In genomic region chr4:85577307-85577706, GRCh38 we compare ENCODE assay signal across 28 cellular contexts.
"Had no signal": no experiment of that assay in that cellular context is flagged by ENCODE, and none has a peak within 500 bp of the region (broad histone marks: within the 10 kb centered on the region; RNA-seq: fewer than 3 reads in every experiment).

No MANE protein-coding gene starts in this region.

- H3K27me3 Mint-ChIP-seq: stimulated activated memory B cell treated with anti-CD40 and anti-IgM and Interleukin-4, amounts not matched to agents 10 μg/mL and 1 μg/mL and 100 μg/mL, for 72 hours; stimulated activated naive B cell treated with anti-CD40 and anti-IgM and Interleukin-4, amounts not matched to agents 10 μg/mL and 1 μg/mL and 100 μg/mL, for 72 hours; stimulated activated naive CD8-positive, alpha-beta T cell treated with anti-CD3 and anti-CD28 coated beads, Interleukin-15, amount 100 ng/mL, for 72 hours; stimulated activated naive CD8-positive, alpha-beta T cell treated with anti-CD3 and anti-CD28 coated beads, Interleukin-15, Interleukin-2, amounts not matched to agents 100 ng/mL and 50 ng/mL, for 24 hours; type B pancreatic cell had no signal

- DNase-seq: stimulated activated CD4-positive, alpha-beta T cell treated with anti-CD3 and anti-CD28 coated beads, Interleukin-2, amount 100 ng/mL, for 48 hours; stimulated activated CD4-positive, alpha-beta T cell treated with anti-CD3 and anti-CD28 coated beads, Interleukin-4, amount 100 ng/mL, for 1 hour; stimulated activated CD4-positive, alpha-beta T cell treated with anti-CD3 and anti-CD28 coated beads, Interleukin-4, amount 100 ng/mL, for 24 hours; stimulated activated CD4-positive, alpha-beta T cell treated with anti-CD3 and anti-CD28 coated beads, Interleukin-4, amount 100 ng/mL, for 4 hours; stimulated activated CD8-positive, alpha-beta memory T cell treated with anti-CD3 and anti-CD28 coated beads, Interleukin-4, amount 100 ng/mL, for 48 hours; stimulated activated naive B cell treated with anti-CD40 and anti-IgM and Interleukin-4, amounts not matched to agents 10 μg/mL and 1 μg/mL and 100 μg/mL, for 72 hours; stimulated activated naive CD4-positive, alpha-beta T cell; stimulated activated naive CD4-positive, alpha-beta T cell treated with Interleukin-2 at 50 U/mL for 16 hours; stimulated activated naive CD8-positive, alpha-beta T cell treated with anti-CD3 and anti-CD28 coated beads, Interleukin-15, amount 100 ng/mL, for 72 hours; stimulated activated naive CD8-positive, alpha-beta T cell treated with anti-CD3 and anti-CD28 coated beads, Interleukin-15, Interleukin-2, amounts not matched to agents 100 U/mL and 50 U/mL, for 24 hours; stomach; substantia nigra; testis; thyroid gland; tibial artery; transverse colon; upper lobe of left lung; upper lobe of right lung; uterus had no signal

- H3K4me3 Mint-ChIP-seq: stimulated activated effector memory CD8-positive, alpha-beta T cell treated with anti-CD3 and anti-CD28 coated beads, Interleukin-12 subunit alpha, Interleukin-12 subunit beta, amount 100 ng/mL, for 72 hours; stimulated activated memory B cell treated with anti-CD40 and anti-IgM and Interleukin-4, amounts not matched to agents 10 μg/mL and 1 μg/mL and 100 μg/mL, for 72 hours; stimulated activated naive B cell treated with anti-CD40 and anti-IgM and Interleukin-4, amounts not matched to agents 10 μg/mL and 1 μg/mL and 100 μg/mL, for 72 hours; stimulated activated naive CD8-positive, alpha-beta T cell treated with anti-CD3 and anti-CD28 coated beads, Interleukin-15, amount 100 ng/mL, for 72 hours; stimulated activated naive CD8-positive, alpha-beta T cell treated with anti-CD3 and anti-CD28 coated beads, Interleukin-15, Interleukin-2, amounts not matched to agents 100 ng/mL and 50 ng/mL, for 24 hours; type B pancreatic cell had no signal

- H3K4me3 ChIP-seq: stomach, suprapubic skin, thoracic aorta, thyroid gland, tibial artery, tibial nerve, transverse colon, upper lobe of left lung, upper lobe of right lung, uterus, vagina had no signal

- FAIRE-seq: urothelium cell line had no signal

- H3K27ac Mint-ChIP-seq: stimulated activated effector memory CD8-positive, alpha-beta T cell treated with anti-CD3 and anti-CD28 coated beads, Interleukin-12 subunit alpha, Interleukin-12 subunit beta, amount 100 ng/mL, for 72 hours; stimulated activated memory B cell treated with anti-CD40 and anti-IgM and Interleukin-4, amounts not matched to agents 10 μg/mL and 1 μg/mL and 100 μg/mL, for 72 hours; stimulated activated naive B cell treated with anti-CD40 and anti-IgM and Interleukin-4, amounts not matched to agents 10 μg/mL and 1 μg/mL and 100 μg/mL, for 72 hours; stimulated activated naive CD8-positive, alpha-beta T cell treated with anti-CD3 and anti-CD28 coated beads, Interleukin-15, amount 100 ng/mL, for 72 hours; stimulated activated naive CD8-positive, alpha-beta T cell treated with anti-CD3 and anti-CD28 coated beads, Interleukin-15, Interleukin-2, amounts not matched to agents 100 ng/mL and 50 ng/mL, for 24 hours; type B pancreatic cell had no signal

- H3K9me3 ChIP-seq: stomach, suprapubic skin, testis, thoracic aorta, thyroid gland, tibial artery, tibial nerve, transverse colon, upper lobe of left lung, upper lobe of right lung, uterus, vagina had no signal

- H3K27ac ChIP-seq: stomach, suprapubic skin, testis, thoracic aorta, thyroid gland, tibial artery, tibial nerve, transverse colon, upper lobe of left lung, upper lobe of right lung, uterus, vagina had no signal

- H3K4me1 Mint-ChIP-seq: stimulated activated effector memory CD8-positive, alpha-beta T cell treated with anti-CD3 and anti-CD28 coated beads, Interleukin-12 subunit alpha, Interleukin-12 subunit beta, amount 100 ng/mL, for 72 hours; stimulated activated naive CD8-positive, alpha-beta T cell treated with anti-CD3 and anti-CD28 coated beads, Interleukin-15, amount 100 ng/mL, for 72 hours had no signal

- ATAC-seq: stimulated activated effector memory CD8-positive, alpha-beta T cell treated with anti-CD3 and anti-CD28 coated beads, Interleukin-12 subunit alpha, Interleukin-12 subunit beta, amount 100 ng/mL, for 72 hours; stimulated activated memory B cell treated with anti-CD40 and anti-IgM and Interleukin-4, amounts not matched to agents 10 μg/mL and 1 μg/mL and 100 μg/mL, for 72 hours; stimulated activated naive B cell treated with anti-CD40 and anti-IgM and Interleukin-4, amounts not matched to agents 10 μg/mL and 1 μg/mL and 100 μg/mL, for 72 hours; stimulated activated naive CD8-positive, alpha-beta T cell treated with anti-CD3 and anti-CD28 coated beads, Interleukin-15, amount 100 ng/mL, for 72 hours; stimulated activated naive CD8-positive, alpha-beta T cell treated with anti-CD3 and anti-CD28 coated beads, Interleukin-15, Interleukin-2, amounts not matched to agents 100 U/mL and 50 U/mL, for 24 hours; upper lobe of right lung had no signal

- H3K27me3 ChIP-seq: stomach, suprapubic skin, testis, thyroid gland, tibial artery, tibial nerve, transverse colon, upper lobe of left lung, upper lobe of right lung, uterus, vagina had no signal

- H3K4me1 ChIP-seq: stomach, suprapubic skin, testis, thyroid gland, tibial artery, transverse colon, upper lobe of left lung, upper lobe of right lung, uterus, vagina had no signal

- H3K9me3 Mint-ChIP-seq: stimulated activated effector memory CD8-positive, alpha-beta T cell treated with anti-CD3 and anti-CD28 coated beads, Interleukin-12 subunit alpha, Interleukin-12 subunit beta, amount 100 ng/mL, for 72 hours; stimulated activated memory B cell treated with anti-CD40 and anti-IgM and Interleukin-4, amounts not matched to agents 10 μg/mL and 1 μg/mL and 100 μg/mL, for 72 hours; stimulated activated naive B cell treated with anti-CD40 and anti-IgM and Interleukin-4, amounts not matched to agents 10 μg/mL and 1 μg/mL and 100 μg/mL, for 72 hours; stimulated activated naive CD8-positive, alpha-beta T cell treated with anti-CD3 and anti-CD28 coated beads, Interleukin-15, amount 100 ng/mL, for 72 hours; stimulated activated naive CD8-positive, alpha-beta T cell treated with anti-CD3 and anti-CD28 coated beads, Interleukin-15, Interleukin-2, amounts not matched to agents 100 ng/mL and 50 ng/mL, for 24 hours; type B pancreatic cell had no signal

- H3K36me3 Mint-ChIP-seq: stimulated activated effector memory CD8-positive, alpha-beta T cell treated with anti-CD3 and anti-CD28 coated beads, Interleukin-12 subunit alpha, Interleukin-12 subunit beta, amount 100 ng/mL, for 72 hours; type B pancreatic cell had no signal

- H3K36me3 ChIP-seq: suprapubic skin, thoracic aorta, thyroid gland, tibial artery, transverse colon, upper lobe of left lung, upper lobe of right lung, uterus, vagina had no signal
